In genomic region chr12:117339104-117339503, GRCh38 we compare ENCODE assay signal across 3 cellular contexts.
TF ChIP-seq lines count a peak whose summit lies in the region.

No MANE protein-coding gene starts in this region.

TF ChIP-seq in A549, 52 proteins besides CTCF, POLR2A, EP300 and RAD21:
- TF ChIP-seq FOSL2 (IDR thresholded peaks at IDR 0.05) (no peak), FOSL2 (CRISPR knock-in tag; IDR thresholded peaks at IDR 0.05) (no peak), ZFP36 (IDR thresholded peaks at IDR 0.05; ENCODE audit: borderline replicate concordance, partially characterized antibody) (no peak), MAFK (IDR thresholded peaks at IDR 0.05; ENCODE audit: partially characterized antibody) (no peak), E2F6 (IDR thresholded peaks at IDR 0.05; ENCODE audit: borderline replicate concordance, low read depth) (no peak), FOSB (CRISPR knock-in tag; IDR thresholded peaks at IDR 0.05) (no peak), HMGXB4 (CRISPR knock-in tag; IDR thresholded peaks at IDR 0.05; ENCODE audit: borderline replicate concordance) (no peak), CEBPB (IDR thresholded peaks at IDR 0.05) (no peak), EHMT2 (IDR thresholded peaks at IDR 0.05; ENCODE audit: low read depth) (no peak), ATOH8 (CRISPR knock-in tag; IDR thresholded peaks at IDR 0.05; ENCODE audit: low read depth) (no peak), KDM1A (IDR thresholded peaks at IDR 0.05; ENCODE audit: low read depth) (no peak), NPAS2 (CRISPR knock-in tag; IDR thresholded peaks at IDR 0.05; ENCODE audit: borderline replicate concordance) (no peak), RFX5 (IDR thresholded peaks at IDR 0.05) (no peak), BCL3 (IDR thresholded peaks at IDR 0.05) (no peak), ELK1 (IDR thresholded peaks at IDR 0.05; ENCODE audit: low read depth, low read length) (no peak), FOXS1 (CRISPR knock-in tag; IDR thresholded peaks at IDR 0.05) (no peak), CHD2 (IDR thresholded peaks at IDR 0.05; ENCODE audit: low read length, partially characterized antibody) (no peak), SREBF2 (IDR thresholded peaks at IDR 0.05) (no peak), TP53 (CRISPR knock-in tag; IDR thresholded peaks at IDR 0.05) (no peak)

TF ChIP-seq in GM23338, 12 proteins besides CTCF, POLR2A, EP300 and RAD21:
- TF ChIP-seq JUNB (IDR thresholded peaks at IDR 0.05; ENCODE audit: unreplicated experiment) (no peak), ZNF331 (CRISPR knock-in tag; IDR thresholded peaks at IDR 0.05; ENCODE audit: low read depth) (no peak), REST (IDR thresholded peaks at IDR 0.05; ENCODE audit: unreplicated experiment) (no peak), EZH2phosphoT487 (IDR thresholded peaks at IDR 0.05; ENCODE audit: unreplicated experiment) (no peak), EZH2 (IDR thresholded peaks at IDR 0.05; ENCODE audit: low read depth, unreplicated experiment) (no peak), CREB1 (CRISPR knock-in tag; IDR thresholded peaks at IDR 0.05; ENCODE audit: low read depth) (no peak), STAT1 (IDR thresholded peaks at IDR 0.05; ENCODE audit: unreplicated experiment) (no peak)
TF ChIP-seq in GM23338: peak in this region for 0.

TF ChIP-seq in H1, 55 proteins besides CTCF, POLR2A, EP300 and RAD21:
- TF ChIP-seq BCL11A (IDR thresholded peaks at IDR 0.05; ENCODE audit: low read depth in 2 of 2, low read length in 2 of 2) (no peak), USF2 (IDR thresholded peaks at IDR 0.05; ENCODE audit: low read length) (no peak), RNF2 (IDR thresholded peaks at IDR 0.05; ENCODE audit: borderline replicate concordance, low read depth, low read length, missing control alignments, poor library complexity, severe bottlenecking) (no peak), SIN3A (conservative IDR thresholded peaks at IDR 0.05 in 1 of 2, IDR thresholded peaks at IDR 0.05 in 1 of 2; ENCODE audit: low read depth in 1 of 2, low read length in 2 of 2) (no peak), MAX (IDR thresholded peaks at IDR 0.05) (no peak), SUZ12 (IDR thresholded peaks at IDR 0.05; ENCODE audit: low read length) (no peak), TAF7 (optimal IDR thresholded peaks at IDR 0.05; ENCODE audit: borderline replicate concordance, low read depth, low read length) (no peak), CHD2 (IDR thresholded peaks at IDR 0.05; ENCODE audit: low read length) (no peak), E2F6 (IDR thresholded peaks at IDR 0.05) (no peak), SP2 (IDR thresholded peaks at IDR 0.05; ENCODE audit: low read length) (no peak), TEAD4 (IDR thresholded peaks at IDR 0.05; ENCODE audit: low read depth, low read length) (no peak), POU5F1 (IDR thresholded peaks at IDR 0.05; ENCODE audit: low read depth, low read length) (no peak), KDM5A (IDR thresholded peaks at IDR 0.05; ENCODE audit: low read length) (no peak)
TF ChIP-seq in H1: peak in this region for 0.
